Comparison of ENCODE assay signal across 8 cellular contexts in genomic region chr1:245154429-245155185, GRCh38. TPM values are rescaled to one million over a fixed set of nuclear protein-coding genes. Genes with fewer than 3 reads are reported as not detected.
DNase-seq lines count a peak whose midpoint lies in the region; ATAC-seq and TF ChIP-seq lines count a peak whose summit lies in the region.

KIF26B (plus strand) TSS chr1:245154985; CDS start chr1:245155425, 440 bp downstream.

- in situ Hi-C loops in IMR-90 (cut with MboI; ENCODE audit: low sequenced_read_pairs), result loop anchor here (5.0 to 25.0 kb wide), 5 partner anchors 848 to 1533 kb away; no protein-coding TSS in a partner anchor

- H3K36me3 Mint-ChIP-seq in T-helper 17 cell (ENCODE audit: low read depth), result peaks cover 2% of the 10 kb centered on the region
- H3K36me3 Mint-ChIP-seq in stimulated activated naive B cell treated with anti-CD40 and anti-IgM and Interleukin-4, amounts not matched to agents 10 μg/mL and 1 μg/mL and 100 μg/mL, for 72 hours, result peaks cover 0 to 2% of the 10 kb centered on the region in 2 donors

- TF ChIP-seq CTCF in IMR-90 (conservative IDR thresholded peaks at IDR 0.05; ENCODE audit: low read depth, low read length) (0 out of 2 replicates have a peak, but pooled peaks have one; percentile 3), right lobe of liver (IDR thresholded peaks at IDR 0.05) (no peak)

- peaks cover 1 to 5% of the 10 kb centered on the region in 2 donors for H3K9me3 Mint-ChIP-seq in stimulated activated naive B cell treated with anti-CD40 and anti-IgM and Interleukin-4, amounts not matched to agents 10 μg/mL and 1 μg/mL and 100 μg/mL, for 72 hours

- no peaks in the 10 kb centered on the region; a peak in 1 of 4 replicates for H3K79me1 ChIP-seq in IMR-90 (ENCODE audit: low read depth in 1 of 2, low read length in 2 of 2)

- 0 out of 2 replicates have a peak within 1 kb of the TSS, but pooled peaks have one; percentile 2 for H3K4ac ChIP-seq in IMR-90 (ENCODE audit: low read depth, low read length)

- H4K20me1 ChIP-seq in IMR-90 (ENCODE audit: insufficient read depth, low read length), result no peaks in the 10 kb centered on the region

- dilution Hi-C loops in IMR-90 (cut with HindIII; ENCODE audit: low sequenced_read_pairs, unreplicated experiment), result no loop called here

- H3K27ac ChIP-seq in IMR-90 (ENCODE audit: insufficient read depth, low read length) (peak within 1 kb of the TSS; percentile 0), right lobe of liver (no peak within 1 kb of the TSS)

- no peak within 1 kb of the TSS for H4K5ac ChIP-seq in IMR-90 (ENCODE audit: low read depth, low read length)

- peaks cover 13% of the 10 kb centered on the region for H3K4me1 Mint-ChIP-seq in T-helper 17 cell
- H3K4me1 Mint-ChIP-seq in stimulated activated naive B cell treated with anti-CD40 and anti-IgM and Interleukin-4, amounts not matched to agents 10 μg/mL and 1 μg/mL and 100 μg/mL, for 72 hours, result peaks cover 14 to 35% of the 10 kb centered on the region in 2 donors

- H4K8ac ChIP-seq in IMR-90 (ENCODE audit: low read depth in 2 of 2, low read length in 2 of 2), result peak within 1 kb of the TSS in 1 of 2 experiments; percentile 30; a peak in 1 of 4 replicates

- peak within 1 kb of the TSS; percentile 34 for H3K9ac ChIP-seq in IMR-90 (ENCODE audit: low read depth, low read length)

- no peak within 1 kb of the TSS for H3K27ac Mint-ChIP-seq in T-helper 17 cell
- H3K27ac Mint-ChIP-seq in stimulated activated naive B cell treated with anti-CD40 and anti-IgM and Interleukin-4, amounts not matched to agents 10 μg/mL and 1 μg/mL and 100 μg/mL, for 72 hours, result peak within 1 kb of the TSS; percentile 47

- no peak within 1 kb of the TSS for H2BK15ac ChIP-seq in IMR-90 (ENCODE audit: low read depth, low read length)

- H2BK5ac ChIP-seq in IMR-90 (ENCODE audit: low read depth, low read length, poor library complexity, severe bottlenecking), result no peak within 1 kb of the TSS

- intact Hi-C loops in IMR-90 (cut with micrococcal nuclease) (loop anchor here (2.0 to 10.0 kb wide), 4 partner anchors 68 to 723 kb away; no protein-coding TSS in a partner anchor), right lobe of liver (cut with DNase I) (loop anchor here (10.0 kb wide), 2 partner anchors 840 to 850 kb away; no protein-coding TSS in a partner anchor)

- WGBS in IMR-90 (ENCODE audit: extremely low coverage in 2 of 2, insufficient read length in 1 of 2), 2 experiments, result 1% methylated on average over 22 of the region's 81 CpGs; no CpG with 5 or more reads in 1 of the 2 experiments
- 0% methylated on average over 16 of the region's 81 CpGs for WGBS in right lobe of liver (ENCODE audit: insufficient coverage, low coverage, low lambda C conversion rate, missing lambda C conversion rate)

- TF ChIP-seq RAD21 in IMR-90 (IDR thresholded peaks at IDR 0.05; ENCODE audit: low read length), result no peak

- peaks cover 3% of the 10 kb centered on the region; the same call in 1 of the 2 replicates for H3K36me3 ChIP-seq in IMR-90 (ENCODE audit: control insufficient read depth, insufficient read depth, low read length)
- H3K36me3 ChIP-seq in right lobe of liver, result no peaks in the 10 kb centered on the region

- H3K4me3 Mint-ChIP-seq in T-helper 17 cell, result peak within 1 kb of the TSS; percentile 91
- H3K4me3 Mint-ChIP-seq in stimulated activated naive B cell treated with anti-CD40 and anti-IgM and Interleukin-4, amounts not matched to agents 10 μg/mL and 1 μg/mL and 100 μg/mL, for 72 hours, result peak within 1 kb of the TSS; percentile 86 to 88

- H3K9me3 ChIP-seq in IMR-90 (ENCODE audit: control insufficient read depth, insufficient read depth, low read length) (0 out of 2 replicates have a peak, but pooled peaks cover 2% of the 10 kb centered on the region), T-helper 17 cell (ENCODE audit: control insufficient read depth, low read length, poor library complexity, severe bottlenecking) (peaks cover 2% of the 10 kb centered on the region), right lobe of liver (no peaks in the 10 kb centered on the region)

- peak within 1 kb of the TSS; percentile 35; the same call in 1 of the 2 replicates for H3K56ac ChIP-seq in IMR-90 (ENCODE audit: extremely low read depth, insufficient read depth, low read length)

- peak within 1 kb of the TSS; percentile 46 for H2AK9ac ChIP-seq in IMR-90 (replicated peaks; ENCODE audit: low read depth, low read length, poor library complexity)

- no peak within 1 kb of the TSS for H2BK120ac ChIP-seq in IMR-90 (ENCODE audit: low read depth, low read length)

- H3K4me3 ChIP-seq in IMR-90 (ENCODE audit: insufficient read depth, low read depth, low read length), result peak within 1 kb of the TSS; percentile 86
- H3K4me3 ChIP-seq in right lobe of liver, result peak within 1 kb of the TSS; percentile 48 to 58 (median 55)

- H2BK20ac ChIP-seq in IMR-90 (ENCODE audit: low read depth, low read length), result no peak within 1 kb of the TSS

- CTCF ChIA-PET in IMR-90 (lab: Yijun Ruan, JAX), result interaction anchor here (1.0 to 1.1 kb wide), 2 partner anchors 62 to 227 kb away, joined by 3 read pairs; no protein-coding TSS in a partner anchor

- BruUV-seq in IMR-90 (replicated peaks; lab: Mats Ljungman, UMichigan), result no TSS peak

- POLR2A ChIA-PET in IMR-90 (lab: Charles Lee; ENCODE audit: unreplicated experiment), result interaction anchor here (0.6 kb wide), 1 partner anchor 69 kb away, joined by 3 read pairs; no protein-coding TSS in a partner anchor

- H3K9me1 ChIP-seq in IMR-90 (ENCODE audit: insufficient read depth, low read length), result no peaks in the 10 kb centered on the region

- H4K91ac ChIP-seq in IMR-90 (ENCODE audit: insufficient read depth, low read depth, low read length), result peak within 1 kb of the TSS; percentile 6; the same call in 1 of the 2 replicates

- TF ChIP-seq POLR2A in IMR-90 (IDR thresholded peaks at IDR 0.05; ENCODE audit: low read depth, low read length) (peak; percentile 52; the same call in 1 of the 2 replicates), right lobe of liver (IDR thresholded peaks at IDR 0.05) (no peak)

- H3K4me2 ChIP-seq in IMR-90 (ENCODE audit: low read depth, low read length), result peak within 1 kb of the TSS; percentile 99

- peaks cover 65% of the 10 kb centered on the region for H3K27me3 Mint-ChIP-seq in T-helper 17 cell
- H3K27me3 Mint-ChIP-seq in stimulated activated naive B cell treated with anti-CD40 and anti-IgM and Interleukin-4, amounts not matched to agents 10 μg/mL and 1 μg/mL and 100 μg/mL, for 72 hours, result peaks cover 48 to 80% of the 10 kb centered on the region in 2 donors

- H3K18ac ChIP-seq in IMR-90 (ENCODE audit: low read depth, low read length), result no peak within 1 kb of the TSS; the same call in 1 of the 2 replicates

- H2AFZ ChIP-seq in IMR-90 (replicated peaks; ENCODE audit: low read length, poor library complexity), result peak within 1 kb of the TSS; percentile 87

- H3K4me1 ChIP-seq in IMR-90 (ENCODE audit: control insufficient read depth, insufficient read depth, low read length) (no peaks in the 10 kb centered on the region), right lobe of liver (peaks cover 0 to 34% (median 11%) of the 10 kb centered on the region in 4 donors)

- 0 out of 2 replicates have a peak within 1 kb of the TSS, but pooled peaks have one; percentile 8 for H2AK5ac ChIP-seq in IMR-90 (ENCODE audit: low read depth, low read length)

- peak; percentile 19 for ATAC-seq in IMR-90 (ENCODE audit: low read depth)
- ATAC-seq in T-helper 17 cell, result no peak
- peak; percentile 5 to 39 (median 26) for ATAC-seq in right lobe of liver
- ATAC-seq in stimulated activated naive B cell treated with anti-CD40 and anti-IgM and Interleukin-4, amounts not matched to agents 10 μg/mL and 1 μg/mL and 100 μg/mL, for 72 hours (replicated peaks), result peak in 1 of 2 donors; percentile 6
- no peak for ATAC-seq in GM21786 (IDR thresholded peaks at IDR 0.05; ENCODE audit: unreplicated experiment)
- ATAC-seq in GM18498 (IDR thresholded peaks at IDR 0.05; ENCODE audit: unreplicated experiment), result no peak

- H3K23ac ChIP-seq in IMR-90 (ENCODE audit: low read depth, low read length), result peak within 1 kb of the TSS; percentile 75; the same call in 1 of the 2 replicates

- H3K14ac ChIP-seq in IMR-90 (replicated peaks; ENCODE audit: low read depth, low read length), result no peak within 1 kb of the TSS

- DNase-seq in DMS114 treated with DMSO at 0.1 percent for 48 hours (lab: John Stamatoyannopoulos, UW; ENCODE audit: unreplicated experiment) (peak; percentile 44), IMR-90 (peak; percentile 50), T-helper 17 cell (no peak), dermis blood vessel endothelial cell (peak; percentile 49), right lobe of liver (peak in 1 of 3 donors; percentile 46)
- DNase-seq in stimulated activated naive B cell treated with anti-CD40 and anti-IgM and Interleukin-4, amounts not matched to agents 10 μg/mL and 1 μg/mL and 100 μg/mL, for 72 hours, result peak; percentile 8

- no peaks in the 10 kb centered on the region for H3K27me3 ChIP-seq in IMR-90 (ENCODE audit: control insufficient read depth, insufficient read depth, low read length)
- no peaks in the 10 kb centered on the region for H3K27me3 ChIP-seq in right lobe of liver

TF ChIP-seq in IMR-90, 13 proteins besides CTCF, POLR2A, EP300 and RAD21:
- TF ChIP-seq MAZ (IDR thresholded peaks at IDR 0.05; ENCODE audit: borderline replicate concordance, low read depth, low read length) (peak; percentile 54; the same call in 1 of the 2 replicates), MXI1 (IDR thresholded peaks at IDR 0.05; ENCODE audit: borderline replicate concordance, low read depth, low read length) (peak; percentile 61; the same call in 1 of the 2 replicates), SMC3 (IDR thresholded peaks at IDR 0.05; ENCODE audit: low read depth, low read length) (no peak), RCOR1 (IDR thresholded peaks at IDR 0.05; ENCODE audit: insufficient replicate concordance, low read length) (no peak)

RNA-seq across cellular contexts. Expression of gene KIF26B, which starts in this region (rescaled TPM):
- 0.54 and 0.83 TPM in 2 replicates for total RNA-seq in IMR-90 (2012; rRNA removed)
- 0.37 and 0.53 TPM in 2 replicates for polyA plus RNA-seq in IMR-90 (2012; rRNA removed)
- polyA plus RNA-seq in IMR-90 (2012; cell fraction: cytosol; rRNA removed), result 0.31 and 0.81 TPM in 2 replicates
- polyA plus RNA-seq in IMR-90 (2012; cell fraction: nucleus; rRNA removed; ENCODE audit: low replicate concordance), result 0.61 and 1.3 TPM in 2 replicates
- not detected for total RNA-seq in T-helper 17 cell
- 1.0 and 1.5 TPM in 2 replicates for total RNA-seq in dermis blood vessel endothelial cell
- total RNA-seq in right lobe of liver, result under 1 TPM; 0.31 to 0.55 (median 0.35) TPM

Comparison
In these comparisons a context has a peak if more than half of its experiments do, and no peak if none do; other contexts are left out.
1. Peak in ATAC-seq and H3K4me3 ChIP-seq in right lobe of liver; RNA of the gene not detected or under 1 TPM.
2. DNase-seq: peak in DMS114 treated with DMSO at 0.1 percent for 48 hours (single experiment), IMR-90 (single experiment), dermis blood vessel endothelial cell (single experiment) and stimulated activated naive B cell treated with anti-CD40 and anti-IgM and Interleukin-4, amounts not matched to agents 10 μg/mL and 1 μg/mL and 100 μg/mL, for 72 hours (single experiment); none in T-helper 17 cell (0 of 3).